Comparison of ENCODE assay signal across 30 cellular contexts in the genomic region with DNA sequence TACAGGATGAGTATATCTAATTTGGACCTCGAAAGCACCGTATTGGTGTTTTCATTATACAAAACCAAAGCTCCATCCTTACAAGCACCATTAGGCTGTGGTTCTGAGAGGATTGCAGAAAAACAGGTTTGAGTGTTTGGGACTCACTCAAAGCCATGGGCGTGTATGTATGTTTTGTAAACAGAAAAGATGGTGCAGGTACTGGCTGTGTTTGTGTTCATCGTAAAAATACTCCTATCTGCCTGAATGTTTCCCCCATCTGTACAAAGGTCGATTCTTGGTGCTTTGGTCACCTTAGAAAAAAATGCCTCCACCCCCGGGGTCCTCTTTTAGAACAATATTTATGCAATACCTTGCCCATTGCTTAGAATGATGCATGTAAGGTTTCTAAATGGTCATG.
"Had no signal": no experiment of that assay in that cellular context is flagged by ENCODE, and none has a peak within 500 bp of the region (broad histone marks: within the 10 kb centered on the region; RNA-seq: fewer than 3 reads in every experiment).

No MANE protein-coding gene starts in this region.

- ATAC-seq: activated naive CD8-positive, alpha-beta T cell treated with anti-CD3 and anti-CD28 coated beads, Interleukin-2, amount 50 U/mL, for 24 hours; foreskin keratinocyte; heart right ventricle; left lobe of liver; natural killer cell; stimulated activated naive B cell treated with anti-CD40 and anti-IgM and Interleukin-4, amounts not matched to agents 10 μg/mL and 1 μg/mL and 100 μg/mL, for 72 hours had no signal

- H3K4me3 Mint-ChIP-seq: activated CD4-positive, alpha-beta memory T cell treated with anti-CD3 and anti-CD28 coated beads for 36 hours; activated CD4-positive, alpha-beta T cell treated with anti-CD3 and anti-CD28 coated beads, Interleukin-2, amount 10 ng/mL, durations not matched to agents 24 days and 14 days; activated naive CD8-positive, alpha-beta T cell treated with anti-CD3 and anti-CD28 coated beads, Interleukin-2, amount 50 U/mL, for 24 hours; activated T-helper 1 cell treated with anti-CD3 and anti-CD28 coated beads, Interleukin-12 subunit alpha, Interleukin-12 subunit beta, Interleukin-2, Interleukin-4 antibody, amounts not matched to agents 30 ng/mL and 10 ng/mL and 1 ng/mL, durations not matched to agents 14 hours and 24 hours and 36 hours; endodermal cell; natural killer cell; neural progenitor cell; stimulated activated naive B cell treated with anti-CD40 and anti-IgM and Interleukin-4, amounts not matched to agents 10 μg/mL and 1 μg/mL and 100 μg/mL, for 72 hours had no signal

- DNase-seq: activated CD4-positive, alpha-beta memory T cell treated with anti-CD3 and anti-CD28 coated beads for 36 hours; activated CD4-positive, alpha-beta T cell treated with anti-CD3 and anti-CD28 coated beads, Interleukin-2, amount 10 ng/mL, durations not matched to agents 24 days and 14 days; activated CD4-positive, CD25-positive, alpha-beta regulatory T cell treated with anti-CD3 and anti-CD28 coated beads, Interleukin-2, amount 50 U/mL, for 72 hours; activated CD8-positive, alpha-beta memory T cell treated with anti-CD3 and anti-CD28 coated beads, Interleukin-2, amount 50 U/mL, for 4 hours; activated effector memory CD4-positive, alpha-beta T cell treated with anti-CD3 and anti-CD28 coated beads, Interleukin-2, amount 50 U/mL, for 16 hours; activated naive CD4-positive, alpha-beta T cell treated with anti-CD3 and anti-CD28 coated beads, Interleukin-2, amount 50 U/mL, for 16 hours; activated naive CD8-positive, alpha-beta T cell treated with anti-CD3 and anti-CD28 coated beads, Interleukin-2, amount 50 U/mL, for 24 hours; activated T-cell treated with anti-CD3 and anti-CD28 coated beads, Interleukin-2, amount 50 U/mL, for 1 hour; amygdala; central memory CD4-positive, alpha-beta T cell; endodermal cell; foreskin keratinocyte; heart right ventricle; kidney glomerular epithelial cell; mesendoderm; natural killer cell; occipital lobe; stimulated activated CD4-positive, alpha-beta T cell treated with anti-CD3 and anti-CD28 coated beads, Interleukin-15, amount 100 ng/mL, for 24 hours; stimulated activated CD4-positive, alpha-beta T cell treated with anti-CD3 and anti-CD28 coated beads, Interleukin-2, amount 100 ng/mL, for 24 hours; stimulated activated naive B cell treated with anti-CD40 and anti-IgM and Interleukin-4, amounts not matched to agents 10 μg/mL and 1 μg/mL and 100 μg/mL, for 72 hours; stomach; T-helper 9 cell; thyroid gland had no signal

- H3K9me3 Mint-ChIP-seq: activated CD4-positive, alpha-beta memory T cell treated with anti-CD3 and anti-CD28 coated beads for 36 hours; activated CD4-positive, alpha-beta T cell treated with anti-CD3 and anti-CD28 coated beads, Interleukin-2, amount 10 ng/mL, durations not matched to agents 24 days and 14 days; activated naive CD8-positive, alpha-beta T cell treated with anti-CD3 and anti-CD28 coated beads, Interleukin-2, amount 50 U/mL, for 24 hours; activated T-helper 1 cell treated with anti-CD3 and anti-CD28 coated beads, Interleukin-12 subunit alpha, Interleukin-12 subunit beta, Interleukin-2, Interleukin-4 antibody, amounts not matched to agents 30 ng/mL and 10 ng/mL and 1 ng/mL, durations not matched to agents 14 hours and 24 hours and 36 hours; natural killer cell had no signal

- H3K27me3 ChIP-seq: esophagus muscularis mucosa, foreskin keratinocyte, neural progenitor cell, right atrium auricular region, stomach, thyroid gland had no signal

- H3K27me3 Mint-ChIP-seq: activated CD4-positive, alpha-beta memory T cell treated with anti-CD3 and anti-CD28 coated beads for 36 hours; activated CD4-positive, alpha-beta T cell treated with anti-CD3 and anti-CD28 coated beads, Interleukin-2, amount 10 ng/mL, durations not matched to agents 24 days and 14 days had no signal

- H3K36me3 ChIP-seq: neural progenitor cell, right atrium auricular region, thyroid gland had no signal

- H3K27ac Mint-ChIP-seq: activated CD4-positive, alpha-beta memory T cell treated with anti-CD3 and anti-CD28 coated beads for 36 hours; activated CD4-positive, alpha-beta T cell treated with anti-CD3 and anti-CD28 coated beads, Interleukin-2, amount 10 ng/mL, durations not matched to agents 24 days and 14 days; activated naive CD8-positive, alpha-beta T cell treated with anti-CD3 and anti-CD28 coated beads, Interleukin-2, amount 50 U/mL, for 24 hours; activated T-helper 1 cell treated with anti-CD3 and anti-CD28 coated beads, Interleukin-12 subunit alpha, Interleukin-12 subunit beta, Interleukin-2, Interleukin-4 antibody, amounts not matched to agents 30 ng/mL and 10 ng/mL and 1 ng/mL, durations not matched to agents 14 hours and 24 hours and 36 hours; endodermal cell; natural killer cell; neural progenitor cell; stimulated activated naive B cell treated with anti-CD40 and anti-IgM and Interleukin-4, amounts not matched to agents 10 μg/mL and 1 μg/mL and 100 μg/mL, for 72 hours had no signal

- H3K27ac ChIP-seq: esophagus muscularis mucosa, foreskin keratinocyte, heart right ventricle, neural progenitor cell, parathyroid adenoma, right atrium auricular region, stomach, thyroid gland had no signal

- H3K4me1 ChIP-seq: esophagus muscularis mucosa, foreskin keratinocyte, neural progenitor cell, parathyroid adenoma, right atrium auricular region, stomach, thyroid gland had no signal

- H3K4me3 ChIP-seq: esophagus muscularis mucosa, heart right ventricle, lung, neural progenitor cell, right atrium auricular region, stomach, thyroid gland had no signal

- H3K4me1 Mint-ChIP-seq: activated naive CD8-positive, alpha-beta T cell treated with anti-CD3 and anti-CD28 coated beads, Interleukin-2, amount 50 U/mL, for 24 hours; natural killer cell; stimulated activated naive B cell treated with anti-CD40 and anti-IgM and Interleukin-4, amounts not matched to agents 10 μg/mL and 1 μg/mL and 100 μg/mL, for 72 hours had no signal

- H3K36me3 Mint-ChIP-seq: natural killer cell; stimulated activated naive B cell treated with anti-CD40 and anti-IgM and Interleukin-4, amounts not matched to agents 10 μg/mL and 1 μg/mL and 100 μg/mL, for 72 hours had no signal

- H3K9me3 ChIP-seq: esophagus muscularis mucosa, heart right ventricle, right atrium auricular region, stomach, thyroid gland had no signal
